Comparison of ENCODE assay signal across 26 cellular contexts in genomic region chr2:133525090-133525489, GRCh38. TPM values are rescaled to one million over a fixed set of nuclear protein-coding genes. Genes with fewer than 3 reads are reported as not detected.
"Had no signal": no experiment of that assay in that cellular context is flagged by ENCODE, and none has a peak within 500 bp of the region (broad histone marks: within the 10 kb centered on the region; RNA-seq: fewer than 3 reads in every experiment).

No MANE protein-coding gene starts in this region.

- H3K4me1 Mint-ChIP-seq: endodermal cell; mesothelial cell of epicardium; naive B cell; naive thymus-derived CD8-positive, alpha-beta T cell had no signal

- H3K27me3 ChIP-seq: esophagus squamous epithelium, gastrocnemius medialis, heart right ventricle, left lung had no signal

- H3K27ac Mint-ChIP-seq: effector memory CD8-positive, alpha-beta T cell; endodermal cell; mesothelial cell of epicardium; naive B cell; naive thymus-derived CD8-positive, alpha-beta T cell had no signal

- H3K36me3 Mint-ChIP-seq: mesothelial cell of epicardium; naive B cell; naive thymus-derived CD8-positive, alpha-beta T cell had no signal

- H3K27ac ChIP-seq: coronary artery, dorsolateral prefrontal cortex, epithelial cell of prostate, esophagus squamous epithelium, gastrocnemius medialis, heart right ventricle, left lung, lower lobe of right lung had no signal

- H3K27me3 Mint-ChIP-seq: effector memory CD8-positive, alpha-beta T cell had no signal

- H3K36me3 ChIP-seq: esophagus squamous epithelium, gastrocnemius medialis, heart right ventricle, left lung, lower lobe of right lung had no signal

- DNase-seq: dermis blood vessel endothelial cell; dorsolateral prefrontal cortex; effector CD8-positive, alpha-beta T cell; effector memory CD8-positive, alpha-beta T cell; endodermal cell; erythroblast; esophagus squamous epithelium; foreskin fibroblast; foreskin melanocyte; gastrocnemius medialis; glutamatergic neuron; head of caudate nucleus; heart right ventricle; hippocampal formation; left cardiac atrium; left lung; left ventricle myocardium superior; lower lobe of right lung; mesenchymal stem cell; mucosa of descending colon; naive B cell; naive thymus-derived CD8-positive, alpha-beta T cell had no signal

- H3K9me3 Mint-ChIP-seq: effector memory CD8-positive, alpha-beta T cell; endodermal cell; mesothelial cell of epicardium had no signal

- ATAC-seq: effector memory CD8-positive, alpha-beta T cell; esophagus mucosa; gastrocnemius medialis; heart right ventricle; left cardiac atrium; left lung; left ventricle myocardium superior; mucosa of descending colon; naive thymus-derived CD8-positive, alpha-beta T cell had no signal

- H3K9me3 ChIP-seq: esophagus squamous epithelium, gastrocnemius medialis, heart right ventricle, left lung, lower lobe of right lung, mucosa of descending colon had no signal

- H3K4me3 Mint-ChIP-seq: effector memory CD8-positive, alpha-beta T cell; endodermal cell; mesothelial cell of epicardium; naive B cell; naive thymus-derived CD8-positive, alpha-beta T cell had no signal

- H3K4me3 ChIP-seq: coronary artery, dorsolateral prefrontal cortex, esophagus squamous epithelium, gastrocnemius medialis, heart right ventricle, left lung, lower lobe of right lung, mucosa of descending colon had no signal

- H3K4me1 ChIP-seq: esophagus squamous epithelium, gastrocnemius medialis, heart right ventricle, left lung, lower lobe of right lung had no signal

RNA-seq across cellular contexts. Expression of gene NCKAP5, which starts 43.2 kb away (rescaled TPM):
- total RNA-seq: naive thymus-derived CD8-positive, alpha-beta T cell had no signal
- polyA plus RNA-seq: naive thymus-derived CD8-positive, alpha-beta T cell had no signal
